Comparison of ENCODE assay signal across 23 cellular contexts in genomic region chr12:30928356-30929264, GRCh38. TPM values are rescaled to one million over a fixed set of nuclear protein-coding genes. Genes with fewer than 3 reads are reported as not detected.
DNase-seq lines count a peak whose midpoint lies in the region; ATAC-seq, FAIRE-seq and TF ChIP-seq lines count a peak whose summit lies in the region.
"Had no signal": no experiment of that assay in that cellular context is flagged by ENCODE, and none has a peak within 500 bp of the region (broad histone marks: within the 10 kb centered on the region; RNA-seq: fewer than 3 reads in every experiment).

No MANE protein-coding gene starts in this region.

- H3K9me3 Mint-ChIP-seq in GM23338 = no peaks in the 10 kb centered on the region
- H3K9me3 Mint-ChIP-seq: activated CD4-positive, alpha-beta T cell treated with anti-CD3 and anti-CD28 coated beads, Interleukin-2, amount 10 ng/mL, durations not matched to agents 7 days and 5 days; activated naive CD4-positive, alpha-beta T cell treated with anti-CD3 and anti-CD28 coated beads, Interleukin-2, amount 10 ng/mL, durations not matched to agents 7 days and 5 days had no signal

- H3K27me3 Mint-ChIP-seq in GM23338 (ENCODE audit: insufficient read depth, low read depth, poor library complexity) = peaks cover 29% of the 10 kb centered on the region

- no peak overlapping the region for H3K27ac ChIP-seq in K562 (ENCODE audit: extremely low read depth, low read depth, low read length)
- H3K27ac ChIP-seq in GM23338 (ENCODE audit: low read depth) = no peak overlapping the region
- H3K27ac ChIP-seq: 22Rv1, ascending aorta, BLaER1, colonic mucosa, thyroid gland had no signal

- no peak overlapping the region for H3K4me3 ChIP-seq in K562
- no peak overlapping the region for H3K4me3 ChIP-seq in GM23338
- H3K4me3 ChIP-seq: ascending aorta, BLaER1, colonic mucosa, HAP-1, thyroid gland had no signal

- no peaks in the 10 kb centered on the region for H3K36me3 ChIP-seq in K562 (ENCODE audit: control insufficient read depth, insufficient read depth, low read length)
- no peaks in the 10 kb centered on the region for H3K36me3 ChIP-seq in GM23338 (ENCODE audit: insufficient read depth)
- H3K36me3 ChIP-seq: ascending aorta, BLaER1, colonic mucosa, HAP-1, thyroid gland had no signal

- no peak overlapping the region for H3K4me3 Mint-ChIP-seq in GM23338
- H3K4me3 Mint-ChIP-seq: activated CD4-positive, alpha-beta T cell treated with anti-CD3 and anti-CD28 coated beads, Interleukin-2, amount 10 ng/mL, durations not matched to agents 7 days and 5 days; activated naive CD4-positive, alpha-beta T cell treated with anti-CD3 and anti-CD28 coated beads, Interleukin-2, amount 10 ng/mL, durations not matched to agents 7 days and 5 days; naive thymus-derived CD8-positive, alpha-beta T cell had no signal

- H3K9me2 ChIP-seq in GM23338 (ENCODE audit: insufficient read depth) = 0 out of 2 replicates have a peak, but pooled peaks cover 3% of the 10 kb centered on the region

- no peaks in the 10 kb centered on the region for H3K36me3 Mint-ChIP-seq in GM23338 (ENCODE audit: low read depth)
- H3K36me3 Mint-ChIP-seq: activated naive CD4-positive, alpha-beta T cell treated with anti-CD3 and anti-CD28 coated beads, Interleukin-2, amount 10 ng/mL, durations not matched to agents 7 days and 5 days; naive thymus-derived CD8-positive, alpha-beta T cell had no signal

- CTCF ChIA-PET in K562 (lab: Yijun Ruan, JAX; ENCODE audit: low intra/inter-chr PET ratio) = no interaction called here

- H4K20me1 ChIP-seq in K562 (replicated peaks; ENCODE audit: control insufficient read depth, insufficient read depth, low read length) (no peaks in the 10 kb centered on the region), GM23338 (replicated peaks; ENCODE audit: insufficient read depth) (0 out of 2 replicates have a peak, but pooled peaks cover 7% of the 10 kb centered on the region)
- H4K20me1 ChIP-seq: BLaER1 had no signal

- FAIRE-seq in K562 (lab: Jason Lieb, UNC) = no peak
- FAIRE-seq: TTC549 had no signal

- no peak overlapping the region for H2AFZ ChIP-seq in K562 (ENCODE audit: low read depth, low read length)
- H2AFZ ChIP-seq in GM23338 = no peak overlapping the region

- H3K9ac ChIP-seq in K562 (ENCODE audit: insufficient read depth in 1 of 2, low read depth in 2 of 2, low read length in 2 of 2) = no peak overlapping the region
- H3K9ac ChIP-seq: BLaER1 had no signal

- no peaks in the 10 kb centered on the region for H3K4me1 ChIP-seq in K562 (replicated peaks in 1 of 2; ENCODE audit: control insufficient read depth in 2 of 2, insufficient read depth in 2 of 2, low read length in 2 of 2)
- H3K4me1 ChIP-seq in GM23338 (ENCODE audit: insufficient read depth) = peaks cover 14% of the 10 kb centered on the region
- H3K4me1 ChIP-seq: ascending aorta, BLaER1, colonic mucosa had no signal

- TF ChIP-seq EP300 in K562 (IDR thresholded peaks at IDR 0.05; ENCODE audit: low read length) = no peak

- POLR2A ChIA-PET in K562 (lab: Yijun Ruan, JAX) = interaction anchor here (0.7 to 1.0 kb wide), 2 partner anchors 10 to 55 kb away, joined by 3 read pairs; no protein-coding TSS in a partner anchor

- peaks cover 43 to 73% of the 10 kb centered on the region in 2 experiments; a peak in 4 of 5 replicates for H3K27me3 ChIP-seq in K562 (ENCODE audit: control insufficient read depth in 2 of 2, insufficient read depth in 2 of 2, low read length in 2 of 2)
- peaks cover 38% of the 10 kb centered on the region for H3K27me3 ChIP-seq in GM23338 (ENCODE audit: insufficient read depth)
- H3K27me3 ChIP-seq: ascending aorta, BLaER1, thyroid gland had no signal

- ATAC-seq in K562 = no peak
- ATAC-seq in HG02981 (IDR thresholded peaks at IDR 0.05; ENCODE audit: unreplicated experiment) = no peak
- ATAC-seq in GM23338 = no peak
- ATAC-seq: naive thymus-derived CD8-positive, alpha-beta T cell had no signal

- in situ Hi-C loops in K562 (cut with MboI) = no loop called here

- H3K79me2 ChIP-seq in K562 (ENCODE audit: control insufficient read depth, insufficient read depth, low read length) (no peaks in the 10 kb centered on the region), GM23338 (replicated peaks; ENCODE audit: insufficient read depth) (no peaks in the 10 kb centered on the region)

- TF ChIP-seq POLR2A in K562 (conservative IDR thresholded peaks at IDR 0.05) = no peak

- H3K4me1 Mint-ChIP-seq in GM23338 = peaks cover 40% of the 10 kb centered on the region
- H3K4me1 Mint-ChIP-seq: activated CD4-positive, alpha-beta T cell treated with anti-CD3 and anti-CD28 coated beads, Interleukin-2, amount 10 ng/mL, durations not matched to agents 7 days and 5 days; activated naive CD4-positive, alpha-beta T cell treated with anti-CD3 and anti-CD28 coated beads, Interleukin-2, amount 10 ng/mL, durations not matched to agents 7 days and 5 days had no signal

- no peak overlapping the region for H3K27ac Mint-ChIP-seq in GM23338
- H3K27ac Mint-ChIP-seq: activated CD4-positive, alpha-beta T cell treated with anti-CD3 and anti-CD28 coated beads, Interleukin-2, amount 10 ng/mL, durations not matched to agents 7 days and 5 days; activated naive CD4-positive, alpha-beta T cell treated with anti-CD3 and anti-CD28 coated beads, Interleukin-2, amount 10 ng/mL, durations not matched to agents 7 days and 5 days; progenitor cell of endocrine pancreas had no signal

- no peaks in the 10 kb centered on the region for H3K9me1 ChIP-seq in K562 (ENCODE audit: control insufficient read depth, insufficient read depth, low read length)

- H3F3A ChIP-seq in GM23338 (replicated peaks; ENCODE audit: low read depth) = no peaks in the 10 kb centered on the region

- DNase-seq in DMS 273 (lab: John Stamatoyannopoulos, UW; ENCODE audit: unreplicated experiment) = peak; percentile 3
- DNase-seq in DMS 273 treated with DMSO at 0.1 percent for 48 hours (lab: John Stamatoyannopoulos, UW) = no peak
- peak; percentile 71 for DNase-seq in NCI-H146 (lab: John Stamatoyannopoulos, UW)
- peak in 1 of 4 experiments; percentile 23 for DNase-seq in K562 (ENCODE audit: extremely low read depth in 1 of 4, low spot score in 3 of 4)
- peak; percentile 44 to 56 for DNase-seq in lung microvascular endothelial cell (ENCODE audit: low read depth in 2 of 2)
- DNase-seq in GM23338 (ENCODE audit: low spot score) = no peak
- no peak for DNase-seq in SIG-M5 treated with dmso at 0.1 percent for 504 hours (lab: John Stamatoyannopoulos, UW; ENCODE audit: unreplicated experiment)
- DNase-seq: activated CD4-positive, alpha-beta T cell treated with anti-CD3 and anti-CD28 coated beads, Interleukin-2, amount 10 ng/mL, durations not matched to agents 7 days and 5 days; activated naive CD4-positive, alpha-beta T cell treated with anti-CD3 and anti-CD28 coated beads, Interleukin-2, amount 10 ng/mL, durations not matched to agents 7 days and 5 days; colonic mucosa; mammary epithelial cell; naive thymus-derived CD8-positive, alpha-beta T cell; NCI-H1436; NCI-H524; OCI-M1 had no signal

- H3K4me2 ChIP-seq in K562 (ENCODE audit: insufficient read depth, low read length) = no peak overlapping the region
- no peak overlapping the region for H3K4me2 ChIP-seq in GM23338
- H3K4me2 ChIP-seq: BLaER1 had no signal

- WGBS in K562 (ENCODE audit: insufficient coverage, low coverage, missing lambda C conversion rate) = 1% methylated on average over 13 of the region's 13 CpGs

- no peak for TF ChIP-seq RAD21 in K562 (CRISPR knock-in tag; conservative IDR thresholded peaks at IDR 0.05 in 1 of 2, IDR thresholded peaks at IDR 0.05 in 1 of 2)

- no peaks in the 10 kb centered on the region for H3K9me3 ChIP-seq in K562 (replicated peaks; ENCODE audit: control insufficient read depth, insufficient read depth, low read depth, low read length)
- H3K9me3 ChIP-seq: ascending aorta, colonic mucosa, HAP-1, thyroid gland had no signal

- BruUV-seq in K562 (replicated peaks; lab: Mats Ljungman, UMichigan) = no TSS peak

- intact Hi-C loops in K562 (cut with micrococcal nuclease) = no loop called here

- TF ChIP-seq CTCF in K562 (IDR thresholded peaks at IDR 0.05 in 2 of 3, conservative IDR thresholded peaks at IDR 0.05 in 1 of 3; ENCODE audit: insufficient read depth in 2 of 3, low read depth in 1 of 3, low read length in 3 of 3) (no peak), GM23338 (conservative IDR thresholded peaks at IDR 0.05; ENCODE audit: low read depth in 2 of 2) (no peak)

TF ChIP-seq in K562, 482 proteins besides CTCF, POLR2A, EP300 and RAD21 (continues in another document):
- peak; percentile 65; the same call in 1 of the 2 replicates for TF ChIP-seq NFIC (IDR thresholded peaks at IDR 0.05)

TF ChIP-seq in GM23338, 12 proteins besides CTCF, POLR2A, EP300 and RAD21 (continues in another document):
- TF ChIP-seq POLR2AphosphoS5 (IDR thresholded peaks at IDR 0.05; ENCODE audit: low read depth) = no peak
- TF ChIP-seq NANOG (IDR thresholded peaks at IDR 0.05; ENCODE audit: borderline replicate concordance) = no peak
- no peak for TF ChIP-seq ZNF331 (CRISPR knock-in tag; IDR thresholded peaks at IDR 0.05; ENCODE audit: low read depth)
- no peak for TF ChIP-seq EZH2phosphoT487 (IDR thresholded peaks at IDR 0.05; ENCODE audit: unreplicated experiment)

RNA-seq across cellular contexts. Expression of gene TSPAN11, which starts 2.1 kb away (rescaled TPM):
- total RNA-seq in K562 (2011; cell fraction: chromatin; rRNA removed; ENCODE audit: low replicate concordance) = not detected in 2 replicates
- not detected in 2 replicates for total RNA-seq in K562 (2011; cell fraction: nucleolus; rRNA removed)
- not detected in 2 replicates for total RNA-seq in K562 (2011; cell fraction: nucleoplasm; rRNA removed)
- total RNA-seq in K562 (2014; rRNA removed) = not detected in 2 replicates
- not detected in 2 replicates for total RNA-seq in K562 (2014; rRNA removed; fragmentation: Illumina TruSeq; extraction: Trizol)
- total RNA-seq in K562 (2015; rRNA removed; fragmentation: Illumina TruSeq; extraction: Trizol) = not detected in 2 replicates
- not detected in 2 replicates for total RNA-seq in K562 (2021)
- not detected in 2 replicates for polyA plus RNA-seq in K562 (2011; rRNA removed)
- polyA plus RNA-seq in K562 (2011; cell fraction: cytosol; rRNA removed) = not detected in 2 replicates
- polyA plus RNA-seq in K562 (2011; cell fraction: nucleus; rRNA removed) = not detected in 2 replicates
- polyA plus RNA-seq in K562 (2012) = not detected in 2 replicates
- not detected in 2 replicates for polyA plus RNA-seq in K562 (2014; fragmentation: Illumina TruSeq; extraction: Trizol)
- polyA plus RNA-seq in K562 (2014; fragmentation: Nextera tagmentation; extraction: Ambion mirVana) = not detected
- not detected in 2 replicates for polyA plus RNA-seq in K562 (2014; rRNA removed)
- not detected in 2 replicates for polyA minus RNA-seq in K562 (2011; rRNA and poly(A)+ RNA removed)
- not detected in 2 replicates for polyA minus RNA-seq in K562 (2011; cell fraction: cytosol; rRNA and poly(A)+ RNA removed)
- polyA minus RNA-seq in K562 (2011; cell fraction: nucleus; rRNA and poly(A)+ RNA removed) = not detected in 2 replicates
- total RNA-seq in lung microvascular endothelial cell = 5.0 and 5.7 TPM in 2 replicates
- 3.6 and 6.0 TPM in 2 replicates for total RNA-seq in GM23338 (2014; rRNA removed; shearing (Covaris generic))
- polyA plus RNA-seq in GM23338 (2016; fragmentation: Nextera tagmentation; extraction: Ambion mirVana) = 1.1 and 2.1 TPM in 2 replicates
- total RNA-seq: activated CD4-positive, alpha-beta T cell treated with anti-CD3 and anti-CD28 coated beads, Interleukin-2, amount 10 ng/mL, durations not matched to agents 7 days and 5 days; naive thymus-derived CD8-positive, alpha-beta T cell had no signal
- polyA plus RNA-seq: naive thymus-derived CD8-positive, alpha-beta T cell had no signal

Comparison
In these comparisons a context has a peak if more than half of its experiments do, and no peak if none do; other contexts are left out.
1. DNase-seq: peak in DMS 273 (single experiment), NCI-H146 (single experiment) and lung microvascular endothelial cell (2 of 2); none in DMS 273 treated with DMSO at 0.1 percent for 48 hours (single experiment), GM23338 (single experiment) and SIG-M5 treated with dmso at 0.1 percent for 504 hours (single experiment).